1 cellular context compared by ENCODE assay signal in the genomic region with DNA sequence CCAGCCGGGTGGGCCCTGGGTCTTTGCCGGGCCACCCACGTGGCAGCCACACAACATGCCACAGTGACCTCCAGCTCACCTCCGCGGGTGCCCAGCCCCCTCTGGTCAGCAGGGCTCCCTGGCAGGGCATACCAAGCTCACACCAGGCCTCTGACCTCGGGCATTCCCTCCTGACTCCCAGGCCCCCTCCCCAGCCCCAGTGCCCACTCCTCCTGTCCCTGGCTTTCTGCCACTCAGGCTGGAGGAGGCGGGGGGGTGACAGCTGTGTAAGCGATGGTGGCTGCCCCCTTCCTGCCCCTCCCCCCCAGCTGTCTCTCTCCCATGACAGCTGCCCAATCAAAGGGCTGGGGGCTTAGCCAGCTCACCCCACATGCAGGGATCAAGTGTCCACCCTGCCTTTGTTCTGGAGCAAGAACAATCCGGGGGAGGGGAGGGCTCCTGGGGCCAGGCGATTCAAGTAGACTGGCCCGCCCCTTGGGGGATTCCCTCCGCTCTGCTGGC.
TF ChIP-seq lines count a peak whose summit lies in the region.

No MANE protein-coding gene starts in this region.

TF ChIP-seq in neural cell, 6 proteins besides CTCF, POLR2A, EP300 and RAD21:
- TF ChIP-seq SMC3 (conservative IDR thresholded peaks at IDR 0.05; ENCODE audit: poor library complexity) (no peak), MXI1 (conservative IDR thresholded peaks at IDR 0.05; ENCODE audit: poor library complexity, severe bottlenecking) (no peak), POLR2AphosphoS5 (IDR thresholded peaks at IDR 0.05) (no peak), TAF1 (IDR thresholded peaks at IDR 0.05; ENCODE audit: low read depth) (no peak), EZH2 (IDR thresholded peaks at IDR 0.05; ENCODE audit: borderline replicate concordance, insufficient read depth, low read length, poor library complexity, severe bottlenecking) (no peak)
- TF ChIP-seq, protein P1, sequence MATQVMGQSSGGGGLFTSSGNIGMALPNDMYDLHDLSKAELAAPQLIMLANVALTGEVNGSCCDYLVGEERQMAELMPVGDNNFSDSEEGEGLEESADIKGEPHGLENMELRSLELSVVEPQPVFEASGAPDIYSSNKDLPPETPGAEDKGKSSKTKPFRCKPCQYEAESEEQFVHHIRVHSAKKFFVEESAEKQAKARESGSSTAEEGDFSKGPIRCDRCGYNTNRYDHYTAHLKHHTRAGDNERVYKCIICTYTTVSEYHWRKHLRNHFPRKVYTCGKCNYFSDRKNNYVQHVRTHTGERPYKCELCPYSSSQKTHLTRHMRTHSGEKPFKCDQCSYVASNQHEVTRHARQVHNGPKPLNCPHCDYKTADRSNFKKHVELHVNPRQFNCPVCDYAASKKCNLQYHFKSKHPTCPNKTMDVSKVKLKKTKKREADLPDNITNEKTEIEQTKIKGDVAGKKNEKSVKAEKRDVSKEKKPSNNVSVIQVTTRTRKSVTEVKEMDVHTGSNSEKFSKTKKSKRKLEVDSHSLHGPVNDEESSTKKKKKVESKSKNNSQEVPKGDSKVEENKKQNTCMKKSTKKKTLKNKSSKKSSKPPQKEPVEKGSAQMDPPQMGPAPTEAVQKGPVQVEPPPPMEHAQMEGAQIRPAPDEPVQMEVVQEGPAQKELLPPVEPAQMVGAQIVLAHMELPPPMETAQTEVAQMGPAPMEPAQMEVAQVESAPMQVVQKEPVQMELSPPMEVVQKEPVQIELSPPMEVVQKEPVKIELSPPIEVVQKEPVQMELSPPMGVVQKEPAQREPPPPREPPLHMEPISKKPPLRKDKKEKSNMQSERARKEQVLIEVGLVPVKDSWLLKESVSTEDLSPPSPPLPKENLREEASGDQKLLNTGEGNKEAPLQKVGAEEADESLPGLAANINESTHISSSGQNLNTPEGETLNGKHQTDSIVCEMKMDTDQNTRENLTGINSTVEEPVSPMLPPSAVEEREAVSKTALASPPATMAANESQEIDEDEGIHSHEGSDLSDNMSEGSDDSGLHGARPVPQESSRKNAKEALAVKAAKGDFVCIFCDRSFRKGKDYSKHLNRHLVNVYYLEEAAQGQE (IDR thresholded peaks at IDR 0.05; ENCODE audit: borderline replicate concordance): no peak
